8 cellular contexts compared by ENCODE assay signal in the genomic region with DNA sequence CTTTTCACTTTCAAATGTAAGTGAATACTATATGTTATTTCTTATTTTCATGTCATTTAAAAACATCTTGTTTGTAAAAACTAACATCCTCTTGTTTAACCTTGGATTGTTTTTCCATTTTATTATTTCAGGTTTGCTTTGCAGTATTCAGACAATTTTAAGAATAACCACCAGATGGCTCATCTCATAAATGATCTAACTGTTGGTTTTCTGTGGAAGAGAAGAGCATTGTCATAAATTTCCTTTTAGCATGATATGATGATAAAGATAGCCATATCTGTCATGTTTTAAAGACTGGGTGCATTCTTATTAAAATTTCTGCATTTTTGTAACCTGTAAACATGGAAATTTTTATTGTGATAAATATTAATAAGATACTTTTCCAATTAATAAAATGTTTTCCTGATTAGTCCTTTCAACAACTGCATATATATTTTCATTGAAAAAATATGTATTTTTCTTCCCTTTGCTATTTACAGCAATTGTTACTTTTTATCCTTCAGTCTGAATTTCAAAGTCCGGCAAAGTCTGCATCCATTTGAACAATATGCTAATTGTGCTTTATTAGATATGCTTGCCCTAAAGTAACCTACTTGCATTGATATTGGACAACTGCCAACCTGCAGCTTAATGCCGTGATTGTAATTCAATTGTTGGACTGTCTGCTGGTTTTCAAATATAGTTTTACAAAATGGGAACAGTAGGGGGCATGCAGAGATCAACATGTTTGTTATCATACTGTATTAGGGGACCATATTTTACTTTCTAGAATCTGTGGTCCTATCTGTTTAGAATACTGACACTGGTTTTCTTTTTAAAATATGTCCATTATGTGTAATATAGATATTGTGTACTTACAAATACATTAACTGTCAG.
DNase-seq lines count a peak whose midpoint lies in the region; ATAC-seq and TF ChIP-seq lines count a peak whose summit lies in the region.

No MANE protein-coding gene starts in this region.

- intact Hi-C loops in CD4-positive, alpha-beta T cell (cut with DNase I, micrococcal nuclease), result no loop called here

- H3K36me3 Mint-ChIP-seq in CD4-positive, alpha-beta T cell (ENCODE audit: low read depth), result no peaks in the 10 kb centered on the region

- H3K4me1 Mint-ChIP-seq in CD4-positive, alpha-beta T cell (ENCODE audit: low read depth), result no peaks in the 10 kb centered on the region

- H3K9me3 Mint-ChIP-seq in CD4-positive, alpha-beta T cell, result no peaks in the 10 kb centered on the region

- DNase-seq in ELR (ENCODE audit: low read depth) (peak; percentile 55), NCI-H1436 treated with DMSO at 0.1 percent for 48 hours (lab: John Stamatoyannopoulos, UW) (peak; percentile 20), kidney tubule cell (ENCODE audit: low spot score) (peak; percentile 28)
- DNase-seq in CD4-positive, alpha-beta T cell, result no peak

- H3K27me3 Mint-ChIP-seq in CD4-positive, alpha-beta T cell, result no peaks in the 10 kb centered on the region

- peak; percentile 74 for TF ChIP-seq CTCF in VCaP (conservative IDR thresholded peaks at IDR 0.05)
- TF ChIP-seq CTCF in CD4-positive, alpha-beta T cell (IDR thresholded peaks at IDR 0.05), result no peak

- ATAC-seq in CD4-positive, alpha-beta T cell (ENCODE audit: poor library complexity), result no peak
- no peak for ATAC-seq in HG03280 (IDR thresholded peaks at IDR 0.05; ENCODE audit: unreplicated experiment)
- no peak for ATAC-seq in GM19328 (IDR thresholded peaks at IDR 0.05; ENCODE audit: unreplicated experiment)
- ATAC-seq in HG03521 (IDR thresholded peaks at IDR 0.05; ENCODE audit: unreplicated experiment), result no peak

- H3K27ac ChIP-seq in VCaP, result peak overlapping the region; percentile 32
- H3K27ac ChIP-seq in CD4-positive, alpha-beta T cell (ENCODE audit: low read depth, low read length), result no peak overlapping the region

- POLR2A ChIA-PET in CD4-positive, alpha-beta T cell (lab: Charles Lee), result no interaction called here

- no peak overlapping the region for H3K4me3 Mint-ChIP-seq in CD4-positive, alpha-beta T cell

- no peaks in the 10 kb centered on the region for H3K9me3 ChIP-seq in CD4-positive, alpha-beta T cell (ENCODE audit: control insufficient read depth, low read length)

- H3K27me3 ChIP-seq in CD4-positive, alpha-beta T cell (ENCODE audit: control insufficient read depth, insufficient read depth, low read length), result no peaks in the 10 kb centered on the region

- CTCF ChIA-PET in CD4-positive, alpha-beta T cell (lab: Charles Lee), result no interaction called here

- no peak overlapping the region for H3K27ac Mint-ChIP-seq in CD4-positive, alpha-beta T cell

Comparison
In these comparisons a context has a peak if more than half of its experiments do, and no peak if none do; other contexts are left out.
1. DNase-seq: peak in ELR (single experiment), NCI-H1436 treated with DMSO at 0.1 percent for 48 hours (single experiment) and kidney tubule cell (single experiment); none in CD4-positive, alpha-beta T cell (0 of 10).